Comparison of ENCODE assay signal across 15 cellular contexts in genomic region chr11:16801288-16801980, GRCh38.
"Had no signal": no experiment of that assay in that cellular context is flagged by ENCODE, and none has a peak within 500 bp of the region (broad histone marks: within the 10 kb centered on the region; RNA-seq: fewer than 3 reads in every experiment).

No MANE protein-coding gene starts in this region.

- H3K9me3 Mint-ChIP-seq: activated CD4-positive, alpha-beta memory T cell treated with anti-CD3 and anti-CD28 coated beads, Interleukin-2, amount 10 ng/mL, durations not matched to agents 7 days and 5 days; activated naive CD4-positive, alpha-beta T cell treated with anti-CD3 and anti-CD28 coated beads, Interleukin-2, amount 50 U/mL, for 24 hours; natural killer cell treated with Interleukin-12 subunit alpha and Interleukin-12 subunit beta and Interleukin-15 and Interleukin-18, amount 100 ng/mL, for 72 hours; stimulated activated memory B cell treated with anti-CD40 and anti-IgM and Interleukin-4, amounts not matched to agents 10 μg/mL and 1 μg/mL and 100 μg/mL, for 72 hours had no signal

- H3K36me3 ChIP-seq: breast epithelium, neutrophil, ovary had no signal

- H3K27me3 ChIP-seq: breast epithelium, neutrophil, ovary, right lobe of liver, transverse colon had no signal

- H3K9me3 ChIP-seq: breast epithelium, neutrophil, ovary, right lobe of liver, transverse colon had no signal

- H3K27ac ChIP-seq: breast epithelium, coronary artery, neutrophil, ovary, right lobe of liver, skin epidermis, transverse colon had no signal

- H3K36me3 Mint-ChIP-seq: activated naive CD4-positive, alpha-beta T cell treated with anti-CD3 and anti-CD28 coated beads, Interleukin-2, amount 50 U/mL, for 24 hours; natural killer cell treated with Interleukin-12 subunit alpha and Interleukin-12 subunit beta and Interleukin-15 and Interleukin-18, amount 100 ng/mL, for 72 hours had no signal

- ATAC-seq: natural killer cell treated with Interleukin-12 subunit alpha and Interleukin-12 subunit beta and Interleukin-15 and Interleukin-18, amount 100 ng/mL, for 72 hours; right lobe of liver; stimulated activated memory B cell treated with anti-CD40 and anti-IgM and Interleukin-4, amounts not matched to agents 10 μg/mL and 1 μg/mL and 100 μg/mL, for 72 hours had no signal

- DNase-seq: activated CD4-positive, alpha-beta memory T cell treated with anti-CD3 and anti-CD28 coated beads, Interleukin-2, amount 10 ng/mL, durations not matched to agents 7 days and 5 days; activated CD4-positive, alpha-beta T cell treated with anti-CD3 and anti-CD28 coated beads for 48 hours; activated gamma-delta T cell; cerebellar nuclear complex; ovary; right lobe of liver; stimulated activated CD4-positive, alpha-beta T cell treated with anti-CD3 and anti-CD28 coated beads, Interleukin-2, amount 100 ng/mL, for 24 hours; transverse colon had no signal

- H3K4me1 Mint-ChIP-seq: activated naive CD4-positive, alpha-beta T cell treated with anti-CD3 and anti-CD28 coated beads, Interleukin-2, amount 50 U/mL, for 24 hours had no signal

- H3K27ac Mint-ChIP-seq: activated CD4-positive, alpha-beta memory T cell treated with anti-CD3 and anti-CD28 coated beads, Interleukin-2, amount 10 ng/mL, durations not matched to agents 7 days and 5 days; activated naive CD4-positive, alpha-beta T cell treated with anti-CD3 and anti-CD28 coated beads, Interleukin-2, amount 50 U/mL, for 24 hours; natural killer cell treated with Interleukin-12 subunit alpha and Interleukin-12 subunit beta and Interleukin-15 and Interleukin-18, amount 100 ng/mL, for 72 hours; stimulated activated memory B cell treated with anti-CD40 and anti-IgM and Interleukin-4, amounts not matched to agents 10 μg/mL and 1 μg/mL and 100 μg/mL, for 72 hours had no signal

- H3K27me3 Mint-ChIP-seq: activated CD4-positive, alpha-beta memory T cell treated with anti-CD3 and anti-CD28 coated beads, Interleukin-2, amount 10 ng/mL, durations not matched to agents 7 days and 5 days; activated naive CD4-positive, alpha-beta T cell treated with anti-CD3 and anti-CD28 coated beads, Interleukin-2, amount 50 U/mL, for 24 hours; stimulated activated memory B cell treated with anti-CD40 and anti-IgM and Interleukin-4, amounts not matched to agents 10 μg/mL and 1 μg/mL and 100 μg/mL, for 72 hours had no signal

- H3K4me3 ChIP-seq: breast epithelium, coronary artery, ovary, right lobe of liver, skin epidermis, transverse colon had no signal

- H3K4me3 Mint-ChIP-seq: activated CD4-positive, alpha-beta memory T cell treated with anti-CD3 and anti-CD28 coated beads, Interleukin-2, amount 10 ng/mL, durations not matched to agents 7 days and 5 days; activated naive CD4-positive, alpha-beta T cell treated with anti-CD3 and anti-CD28 coated beads, Interleukin-2, amount 50 U/mL, for 24 hours; natural killer cell treated with Interleukin-12 subunit alpha and Interleukin-12 subunit beta and Interleukin-15 and Interleukin-18, amount 100 ng/mL, for 72 hours; stimulated activated memory B cell treated with anti-CD40 and anti-IgM and Interleukin-4, amounts not matched to agents 10 μg/mL and 1 μg/mL and 100 μg/mL, for 72 hours had no signal
